ENCODE assay signal across 15 cellular contexts in genomic region chr2:241255542-241256167, GRCh38.
"Had no signal": no experiment of that assay in that cellular context is flagged by ENCODE, and none has a peak within 500 bp of the region (broad histone marks: within the 10 kb centered on the region; RNA-seq: fewer than 3 reads in every experiment).

No MANE protein-coding gene starts in this region.

- H3K27me3 ChIP-seq: thyroid gland had no signal

- H3K4me1 Mint-ChIP-seq: stimulated activated naive CD8-positive, alpha-beta T cell treated with anti-CD3 and anti-CD28 coated beads, Interleukin-15, amount 100 ng/mL, for 72 hours had no signal

- H3K4me3 Mint-ChIP-seq: activated CD4-positive, alpha-beta T cell treated with anti-CD3 and anti-CD28 coated beads, Interleukin-2, amount 10 ng/mL, durations not matched to agents 7 days and 5 days; activated naive CD8-positive, alpha-beta T cell; activated T-cell treated with anti-CD3 and anti-CD28 coated beads, Interleukin-2, amount 50 U/mL, for 4 hours; dendritic cell treated with granulocyte-macrophage colony-stimulating factor and Interleukin-4, amounts not matched to agents 40 ng/mL and 50 ng/mL, for 4 days; naive thymus-derived CD4-positive, alpha-beta T cell; stimulated activated naive CD8-positive, alpha-beta T cell treated with anti-CD3 and anti-CD28 coated beads, Interleukin-15, amount 100 ng/mL, for 72 hours; T-helper 17 cell had no signal

- FAIRE-seq: TTC549 had no signal

- H3K27ac ChIP-seq: thyroid gland had no signal

- DNase-seq: activated CD4-positive, alpha-beta T cell treated with anti-CD3 and anti-CD28 coated beads, Interleukin-2, amount 10 ng/mL, durations not matched to agents 7 days and 5 days; activated CD4-positive, CD25-positive, alpha-beta regulatory T cell; activated effector memory CD4-positive, alpha-beta T cell treated with anti-CD3 and anti-CD28 coated beads, Interleukin-2, amount 50 U/mL, for 16 hours; activated T-cell treated with anti-CD3 and anti-CD28 coated beads, Interleukin-2, amount 50 U/mL, for 4 hours; cerebellar nuclear complex; naive thymus-derived CD4-positive, alpha-beta T cell; Right ventricle myocardium superior; stimulated activated CD4-positive, alpha-beta T cell treated with anti-CD3 and anti-CD28 coated beads, Interleukin-4, amount 100 ng/mL, for 4 hours; stimulated activated naive CD8-positive, alpha-beta T cell treated with anti-CD3 and anti-CD28 coated beads, Interleukin-15, amount 100 ng/mL, for 72 hours; T-helper 17 cell; thyroid gland had no signal

- H3K9me3 Mint-ChIP-seq: activated CD4-positive, alpha-beta T cell treated with anti-CD3 and anti-CD28 coated beads, Interleukin-2, amount 10 ng/mL, durations not matched to agents 7 days and 5 days; activated T-cell treated with anti-CD3 and anti-CD28 coated beads, Interleukin-2, amount 50 U/mL, for 4 hours; dendritic cell treated with granulocyte-macrophage colony-stimulating factor and Interleukin-4, amounts not matched to agents 40 ng/mL and 50 ng/mL, for 4 days; naive thymus-derived CD4-positive, alpha-beta T cell; stimulated activated naive CD8-positive, alpha-beta T cell treated with anti-CD3 and anti-CD28 coated beads, Interleukin-15, amount 100 ng/mL, for 72 hours had no signal

- H3K4me1 ChIP-seq: thyroid gland had no signal

- H3K27ac Mint-ChIP-seq: activated CD4-positive, alpha-beta T cell treated with anti-CD3 and anti-CD28 coated beads, Interleukin-2, amount 10 ng/mL, durations not matched to agents 7 days and 5 days; activated naive CD8-positive, alpha-beta T cell; dendritic cell treated with granulocyte-macrophage colony-stimulating factor and Interleukin-4, amounts not matched to agents 40 ng/mL and 50 ng/mL, for 4 days; T-helper 17 cell had no signal

- H3K27me3 Mint-ChIP-seq: activated CD4-positive, alpha-beta T cell treated with anti-CD3 and anti-CD28 coated beads, Interleukin-2, amount 10 ng/mL, durations not matched to agents 7 days and 5 days; activated naive CD8-positive, alpha-beta T cell; dendritic cell treated with granulocyte-macrophage colony-stimulating factor and Interleukin-4, amounts not matched to agents 40 ng/mL and 50 ng/mL, for 4 days; naive thymus-derived CD4-positive, alpha-beta T cell; stimulated activated naive CD8-positive, alpha-beta T cell treated with anti-CD3 and anti-CD28 coated beads, Interleukin-15, amount 100 ng/mL, for 72 hours; T-helper 17 cell had no signal

- H3K9me3 ChIP-seq: thyroid gland had no signal

- ATAC-seq: activated T-cell treated with anti-CD3 and anti-CD28 coated beads, Interleukin-2, amount 50 U/mL, for 4 hours; naive thymus-derived CD4-positive, alpha-beta T cell; SK-N-SH treated with all-trans-retinoic acid at 6 μM for 48 hours; stimulated activated naive CD8-positive, alpha-beta T cell treated with anti-CD3 and anti-CD28 coated beads, Interleukin-15, amount 100 ng/mL, for 72 hours; T-helper 17 cell had no signal

- H3K4me3 ChIP-seq: thyroid gland had no signal
